ENCODE assay signal across 24 cellular contexts in the genomic region with DNA sequence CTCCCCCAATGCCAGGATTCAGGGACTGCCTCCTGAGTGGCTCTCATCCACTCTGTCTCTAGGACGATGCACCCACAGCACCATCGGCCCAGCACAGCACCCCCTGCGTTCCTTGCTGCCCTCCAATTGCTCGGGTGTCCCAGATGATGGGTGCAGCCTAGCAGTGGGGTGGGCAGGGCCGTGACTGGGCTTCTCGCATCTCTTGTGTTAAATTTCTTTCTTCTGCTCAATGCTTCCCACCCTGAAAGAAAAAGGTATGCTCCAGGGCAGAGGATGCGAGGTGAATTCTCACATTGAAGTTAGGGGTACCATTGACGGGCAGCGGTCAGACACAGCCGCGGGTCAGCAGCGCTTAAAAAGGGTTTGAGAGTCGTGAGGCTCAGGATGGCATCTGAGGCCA.
DNase-seq lines count a peak whose midpoint lies in the region; ATAC-seq, FAIRE-seq and TF ChIP-seq lines count a peak whose summit lies in the region.
"Had no signal": no experiment of that assay in that cellular context is flagged by ENCODE, and none has a peak within 500 bp of the region (broad histone marks: within the 10 kb centered on the region; RNA-seq: fewer than 3 reads in every experiment).

No MANE protein-coding gene starts in this region.

- no peaks in the 10 kb centered on the region for H3K4me1 ChIP-seq in neural progenitor cell
- no peaks in the 10 kb centered on the region for H3K4me1 ChIP-seq in right atrium auricular region
- H3K4me1 ChIP-seq: BLaER1, Caco-2 had no signal

- ATAC-seq in sciatic nerve, result no peak
- ATAC-seq: CD8-positive, alpha-beta T cell; GM12878; GM23338; HCT116 had no signal

- H3K9me3 ChIP-seq in neural progenitor cell (ENCODE audit: low read depth) (no peaks in the 10 kb centered on the region), right atrium auricular region (peaks cover 0 to 10% of the 10 kb centered on the region in 2 donors)

- no peaks in the 10 kb centered on the region for H3K36me3 Mint-ChIP-seq in neural progenitor cell
- H3K36me3 Mint-ChIP-seq: CD4-positive, CD25-positive, alpha-beta regulatory T cell; CD8-positive, alpha-beta T cell had no signal

- FAIRE-seq in GM12891 (lab: Jason Lieb, UNC), result no peak
- FAIRE-seq: A204.1, GM12878, GM18507 had no signal

- H3K4me2 ChIP-seq in neural progenitor cell, result no peak overlapping the region
- H3K4me2 ChIP-seq: BLaER1, GM23338 had no signal

- peaks cover 8% of the 10 kb centered on the region for H3K27me3 Mint-ChIP-seq in neural progenitor cell (ENCODE audit: insufficient read depth, low read depth)
- H3K27me3 Mint-ChIP-seq: B cell; CD4-positive, CD25-positive, alpha-beta regulatory T cell had no signal

- H3K27ac Mint-ChIP-seq in neural progenitor cell, result no peak overlapping the region
- H3K27ac Mint-ChIP-seq: B cell; CD4-positive, CD25-positive, alpha-beta regulatory T cell; CD8-positive, alpha-beta T cell; GM23338; H9 had no signal

- no peak overlapping the region for H3K4me3 ChIP-seq in neural progenitor cell
- no peak overlapping the region for H3K4me3 ChIP-seq in right atrium auricular region
- H3K4me3 ChIP-seq: BLaER1, GM12878, GM23338 had no signal

- H3K79me2 ChIP-seq in neural progenitor cell (ENCODE audit: low read depth), result no peaks in the 10 kb centered on the region

- H2AFZ ChIP-seq in neural progenitor cell (replicated peaks), result no peak overlapping the region
- H2AFZ ChIP-seq: GM23338 had no signal

- peak; percentile 5 for DNase-seq in activated CD8-positive, alpha-beta memory T cell treated with anti-CD3 and anti-CD28 coated beads for 24 hours
- no peak for DNase-seq in activated CD8-positive, alpha-beta memory T cell treated with anti-CD3 and anti-CD28 coated beads, Interleukin-2, amount 50 U/mL, for 4 hours
- DNase-seq in neural progenitor cell (ENCODE audit: low spot score) (no peak), sciatic nerve (ENCODE audit: low spot score) (peak; percentile 23), ureter (ENCODE audit: low spot score) (peak; percentile 15), EL (no peak), right atrium auricular region (ENCODE audit: low spot score) (no peak), GM12891 (ENCODE audit: insufficient read length, low spot score) (no peak)
- DNase-seq: Caco-2; CD4-positive, CD25-positive, alpha-beta regulatory T cell; CD8-positive, alpha-beta T cell; DMS153; DND-41; GDM1; H9 had no signal

- TF ChIP-seq CTCF in neural progenitor cell (IDR thresholded peaks at IDR 0.05) (no peak), right atrium auricular region (IDR thresholded peaks at IDR 0.05) (no peak)

- H3K36me3 ChIP-seq in neural progenitor cell (no peaks in the 10 kb centered on the region), right atrium auricular region (no peaks in the 10 kb centered on the region)
- H3K36me3 ChIP-seq: BLaER1 had no signal

- H3K27ac ChIP-seq in neural progenitor cell (no peak overlapping the region), right atrium auricular region (no peak overlapping the region)
- H3K27ac ChIP-seq: 22Rv1, BLaER1, C4-2B had no signal

- H3F3A ChIP-seq in neural progenitor cell (ENCODE audit: low read depth), result no peaks in the 10 kb centered on the region

- H4K20me1 ChIP-seq in neural progenitor cell (ENCODE audit: low read depth), result no peaks in the 10 kb centered on the region
- H4K20me1 ChIP-seq: BLaER1 had no signal

- TF ChIP-seq POLR2A in GM12891 (IDR thresholded peaks at IDR 0.05; ENCODE audit: low read depth, low read length), result no peak

- intact Hi-C loops in sciatic nerve (cut with DNase I), result no loop called here

- no peaks in the 10 kb centered on the region for H3K4me1 Mint-ChIP-seq in neural progenitor cell
- H3K4me1 Mint-ChIP-seq: B cell; CD4-positive, CD25-positive, alpha-beta regulatory T cell; GM23338; H9 had no signal

- H3K27me3 ChIP-seq in neural progenitor cell, result no peaks in the 10 kb centered on the region
- no peaks in the 10 kb centered on the region for H3K27me3 ChIP-seq in right atrium auricular region
- H3K27me3 ChIP-seq: BLaER1 had no signal

- H3K4me3 Mint-ChIP-seq in neural progenitor cell, result peak overlapping the region; percentile 22
- H3K4me3 Mint-ChIP-seq: B cell; CD4-positive, CD25-positive, alpha-beta regulatory T cell; CD8-positive, alpha-beta T cell; GM23338; H9 had no signal

- H3K9me3 Mint-ChIP-seq in neural progenitor cell, result peaks cover 29% of the 10 kb centered on the region

- no peak overlapping the region for H3K9ac ChIP-seq in neural progenitor cell
- H3K9ac ChIP-seq: BLaER1 had no signal

TF ChIP-seq in GM12891, 5 proteins besides CTCF, POLR2A, EP300 and RAD21:
- TF ChIP-seq TAF1 (IDR thresholded peaks at IDR 0.05; ENCODE audit: low read depth, low read length) (no peak), PAX5 (IDR thresholded peaks at IDR 0.05; ENCODE audit: insufficient read depth, low read length, severe bottlenecking) (no peak), SPI1 (IDR thresholded peaks at IDR 0.05; ENCODE audit: low read depth, low read length) (no peak), POU2F2 (IDR thresholded peaks at IDR 0.05; ENCODE audit: low read depth, low read length) (no peak), POLR2AphosphoS5 (IDR thresholded peaks at IDR 0.05; ENCODE audit: low read depth, low read length) (no peak)
TF ChIP-seq in GM12891: peak in this region for 0.

Comparison
In these comparisons a context has a peak if more than half of its experiments do, and no peak if none do; other contexts are left out.
1. DNase-seq: peak in activated CD8-positive, alpha-beta memory T cell treated with anti-CD3 and anti-CD28 coated beads for 24 hours (single experiment), sciatic nerve (single experiment) and ureter (single experiment); none in activated CD8-positive, alpha-beta memory T cell treated with anti-CD3 and anti-CD28 coated beads, Interleukin-2, amount 50 U/mL, for 4 hours (single experiment), neural progenitor cell (single experiment), EL (single experiment), right atrium auricular region (single experiment) and GM12891 (single experiment).